Comparison of ENCODE assay signal across 1 cellular context in the genomic region with DNA sequence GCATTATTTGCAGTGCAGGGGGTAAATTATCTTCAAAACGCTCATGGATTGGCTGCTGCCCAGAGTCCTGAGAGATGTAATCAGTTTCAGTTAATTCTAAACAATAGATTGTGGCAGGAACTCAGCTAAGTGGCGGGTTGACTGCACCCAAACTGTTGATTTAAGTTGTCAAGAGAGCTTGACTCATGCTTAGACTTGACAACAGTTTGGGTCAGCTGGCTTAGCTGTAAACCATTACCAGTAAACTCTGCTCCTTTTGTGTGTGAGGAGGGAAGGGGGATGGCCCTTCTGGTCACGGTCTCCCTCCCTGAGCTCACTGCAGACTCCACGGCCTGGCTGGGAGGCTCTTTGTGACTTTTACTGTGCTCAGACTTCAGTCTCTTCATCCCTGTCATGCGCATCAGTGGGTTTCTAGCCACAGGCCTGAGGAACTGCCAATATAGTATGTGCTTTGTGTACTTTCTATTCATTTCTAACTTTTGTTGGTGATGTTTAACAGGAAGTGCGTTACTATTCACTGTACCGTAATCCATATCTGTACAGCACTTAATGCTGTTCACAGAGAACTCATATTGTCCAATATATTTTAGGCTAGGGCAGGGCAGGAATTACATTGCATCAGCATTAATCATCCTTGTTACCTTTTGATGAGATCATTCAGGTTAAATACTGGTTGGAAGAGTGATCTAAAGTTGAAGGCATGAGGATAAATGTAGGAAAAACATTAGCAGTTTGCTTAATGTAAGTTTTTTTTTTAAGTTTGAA.
A peak's percentile ranks its signal among the peaks of the same experiment; 100 is the strongest.
TF ChIP-seq lines count a peak whose summit lies in the region.

No MANE protein-coding gene starts in this region.

TF ChIP-seq in HepG2, 621 proteins besides CTCF, POLR2A, EP300 and RAD21 (continued from another document and continues in another):
- TF ChIP-seq ZNF331 (CRISPR knock-in tag; IDR thresholded peaks at IDR 0.05) (peak; percentile 25; the same call in 1 of the 2 replicates), ZBTB38 (CRISPR knock-in tag; IDR thresholded peaks at IDR 0.05) (peak; percentile 74; the same call in 1 of the 2 replicates), RXRA (CRISPR knock-in tag; IDR thresholded peaks at IDR 0.05) (no peak), DPF2 (CRISPR knock-in tag; IDR thresholded peaks at IDR 0.05; ENCODE audit: borderline replicate concordance, low read depth) (no peak), ZNF383 (CRISPR knock-in tag; IDR thresholded peaks at IDR 0.05; ENCODE audit: borderline replicate concordance) (no peak), TBP (CRISPR knock-in tag; IDR thresholded peaks at IDR 0.05) (0 out of 2 replicates have a peak, but pooled peaks have one; percentile 73), SOX6 (IDR thresholded peaks at IDR 0.05) (no peak), SOX6 (CRISPR knock-in tag; IDR thresholded peaks at IDR 0.05) (peak; percentile 73), TEAD3 (CRISPR knock-in tag; optimal IDR thresholded peaks at IDR 0.05; ENCODE audit: borderline replicate concordance) (peak; percentile 6), ZNF724P (CRISPR knock-in tag; IDR thresholded peaks at IDR 0.05; ENCODE audit: borderline replicate concordance) (peak; percentile 84; the same call in 1 of the 2 replicates), FOSL2 (CRISPR knock-in tag; IDR thresholded peaks at IDR 0.05) (peak; percentile 88), SMYD3 (CRISPR knock-in tag; IDR thresholded peaks at IDR 0.05) (no peak), KDM1A (CRISPR knock-in tag; IDR thresholded peaks at IDR 0.05) (peak; percentile 49; the same call in 1 of the 2 replicates), ELF3 (CRISPR knock-in tag; IDR thresholded peaks at IDR 0.05) (peak; percentile 2; the same call in 1 of the 2 replicates), HOXA3 (CRISPR knock-in tag; IDR thresholded peaks at IDR 0.05) (no peak; the same call in 1 of the 2 replicates), ERF (CRISPR knock-in tag; IDR thresholded peaks at IDR 0.05) (no peak), SOX5 (CRISPR knock-in tag; IDR thresholded peaks at IDR 0.05; ENCODE audit: borderline replicate concordance) (peak; percentile 84), GABPA (IDR thresholded peaks at IDR 0.05; ENCODE audit: low read depth, low read length) (no peak), GABPA (CRISPR knock-in tag; IDR thresholded peaks at IDR 0.05; ENCODE audit: low read depth) (peak; percentile 25; the same call in 1 of the 2 replicates), FOXA3 (CRISPR knock-in tag; IDR thresholded peaks at IDR 0.05) (peak; percentile 33; the same call in 1 of the 2 replicates), CEBPG (CRISPR knock-in tag; IDR thresholded peaks at IDR 0.05) (peak; percentile 23; the same call in 1 of the 2 replicates), SNAPC2 (CRISPR knock-in tag; IDR thresholded peaks at IDR 0.05) (0 out of 2 replicates have a peak, but pooled peaks have one; percentile 38), NR2F2 (IDR thresholded peaks at IDR 0.05; ENCODE audit: borderline replicate concordance, low read depth) (no peak), ZNF644 (CRISPR knock-in tag; IDR thresholded peaks at IDR 0.05; ENCODE audit: low read depth) (peak; percentile 94), KDM2A (CRISPR knock-in tag; IDR thresholded peaks at IDR 0.05; ENCODE audit: borderline replicate concordance, low read depth) (peak; percentile 45; the same call in 1 of the 2 replicates)
- TF ChIP-seq, protein P1, sequence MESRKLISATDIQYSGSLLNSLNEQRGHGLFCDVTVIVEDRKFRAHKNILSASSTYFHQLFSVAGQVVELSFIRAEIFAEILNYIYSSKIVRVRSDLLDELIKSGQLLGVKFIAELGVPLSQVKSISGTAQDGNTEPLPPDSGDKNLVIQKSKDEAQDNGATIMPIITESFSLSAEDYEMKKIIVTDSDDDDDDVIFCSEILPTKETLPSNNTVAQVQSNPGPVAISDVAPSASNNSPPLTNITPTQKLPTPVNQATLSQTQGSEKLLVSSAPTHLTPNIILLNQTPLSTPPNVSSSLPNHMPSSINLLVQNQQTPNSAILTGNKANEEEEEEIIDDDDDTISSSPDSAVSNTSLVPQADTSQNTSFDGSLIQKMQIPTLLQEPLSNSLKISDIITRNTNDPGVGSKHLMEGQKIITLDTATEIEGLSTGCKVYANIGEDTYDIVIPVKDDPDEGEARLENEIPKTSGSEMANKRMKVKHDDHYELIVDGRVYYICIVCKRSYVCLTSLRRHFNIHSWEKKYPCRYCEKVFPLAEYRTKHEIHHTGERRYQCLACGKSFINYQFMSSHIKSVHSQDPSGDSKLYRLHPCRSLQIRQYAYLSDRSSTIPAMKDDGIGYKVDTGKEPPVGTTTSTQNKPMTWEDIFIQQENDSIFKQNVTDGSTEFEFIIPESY (CRISPR knock-in tag; IDR thresholded peaks at IDR 0.05): peak; percentile 96
- TF ChIP-seq, protein P2, sequence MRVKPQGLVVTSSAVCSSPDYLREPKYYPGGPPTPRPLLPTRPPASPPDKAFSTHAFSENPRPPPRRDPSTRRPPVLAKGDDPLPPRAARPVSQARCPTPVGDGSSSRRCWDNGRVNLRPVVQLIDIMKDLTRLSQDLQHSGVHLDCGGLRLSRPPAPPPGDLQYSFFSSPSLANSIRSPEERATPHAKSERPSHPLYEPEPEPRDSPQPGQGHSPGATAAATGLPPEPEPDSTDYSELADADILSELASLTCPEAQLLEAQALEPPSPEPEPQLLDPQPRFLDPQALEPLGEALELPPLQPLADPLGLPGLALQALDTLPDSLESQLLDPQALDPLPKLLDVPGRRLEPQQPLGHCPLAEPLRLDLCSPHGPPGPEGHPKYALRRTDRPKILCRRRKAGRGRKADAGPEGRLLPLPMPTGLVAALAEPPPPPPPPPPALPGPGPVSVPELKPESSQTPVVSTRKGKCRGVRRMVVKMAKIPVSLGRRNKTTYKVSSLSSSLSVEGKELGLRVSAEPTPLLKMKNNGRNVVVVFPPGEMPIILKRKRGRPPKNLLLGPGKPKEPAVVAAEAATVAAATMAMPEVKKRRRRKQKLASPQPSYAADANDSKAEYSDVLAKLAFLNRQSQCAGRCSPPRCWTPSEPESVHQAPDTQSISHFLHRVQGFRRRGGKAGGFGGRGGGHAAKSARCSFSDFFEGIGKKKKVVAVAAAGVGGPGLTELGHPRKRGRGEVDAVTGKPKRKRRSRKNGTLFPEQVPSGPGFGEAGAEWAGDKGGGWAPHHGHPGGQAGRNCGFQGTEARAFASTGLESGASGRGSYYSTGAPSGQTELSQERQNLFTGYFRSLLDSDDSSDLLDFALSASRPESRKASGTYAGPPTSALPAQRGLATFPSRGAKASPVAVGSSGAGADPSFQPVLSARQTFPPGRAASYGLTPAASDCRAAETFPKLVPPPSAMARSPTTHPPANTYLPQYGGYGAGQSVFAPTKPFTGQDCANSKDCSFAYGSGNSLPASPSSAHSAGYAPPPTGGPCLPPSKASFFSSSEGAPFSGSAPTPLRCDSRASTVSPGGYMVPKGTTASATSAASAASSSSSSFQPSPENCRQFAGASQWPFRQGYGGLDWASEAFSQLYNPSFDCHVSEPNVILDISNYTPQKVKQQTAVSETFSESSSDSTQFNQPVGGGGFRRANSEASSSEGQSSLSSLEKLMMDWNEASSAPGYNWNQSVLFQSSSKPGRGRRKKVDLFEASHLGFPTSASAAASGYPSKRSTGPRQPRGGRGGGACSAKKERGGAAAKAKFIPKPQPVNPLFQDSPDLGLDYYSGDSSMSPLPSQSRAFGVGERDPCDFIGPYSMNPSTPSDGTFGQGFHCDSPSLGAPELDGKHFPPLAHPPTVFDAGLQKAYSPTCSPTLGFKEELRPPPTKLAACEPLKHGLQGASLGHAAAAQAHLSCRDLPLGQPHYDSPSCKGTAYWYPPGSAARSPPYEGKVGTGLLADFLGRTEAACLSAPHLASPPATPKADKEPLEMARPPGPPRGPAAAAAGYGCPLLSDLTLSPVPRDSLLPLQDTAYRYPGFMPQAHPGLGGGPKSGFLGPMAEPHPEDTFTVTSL (CRISPR knock-in tag; IDR thresholded peaks at IDR 0.05; ENCODE audit: borderline replicate concordance): peak; percentile 49; the same call in 1 of the 2 replicates
- TF ChIP-seq, protein P3, sequence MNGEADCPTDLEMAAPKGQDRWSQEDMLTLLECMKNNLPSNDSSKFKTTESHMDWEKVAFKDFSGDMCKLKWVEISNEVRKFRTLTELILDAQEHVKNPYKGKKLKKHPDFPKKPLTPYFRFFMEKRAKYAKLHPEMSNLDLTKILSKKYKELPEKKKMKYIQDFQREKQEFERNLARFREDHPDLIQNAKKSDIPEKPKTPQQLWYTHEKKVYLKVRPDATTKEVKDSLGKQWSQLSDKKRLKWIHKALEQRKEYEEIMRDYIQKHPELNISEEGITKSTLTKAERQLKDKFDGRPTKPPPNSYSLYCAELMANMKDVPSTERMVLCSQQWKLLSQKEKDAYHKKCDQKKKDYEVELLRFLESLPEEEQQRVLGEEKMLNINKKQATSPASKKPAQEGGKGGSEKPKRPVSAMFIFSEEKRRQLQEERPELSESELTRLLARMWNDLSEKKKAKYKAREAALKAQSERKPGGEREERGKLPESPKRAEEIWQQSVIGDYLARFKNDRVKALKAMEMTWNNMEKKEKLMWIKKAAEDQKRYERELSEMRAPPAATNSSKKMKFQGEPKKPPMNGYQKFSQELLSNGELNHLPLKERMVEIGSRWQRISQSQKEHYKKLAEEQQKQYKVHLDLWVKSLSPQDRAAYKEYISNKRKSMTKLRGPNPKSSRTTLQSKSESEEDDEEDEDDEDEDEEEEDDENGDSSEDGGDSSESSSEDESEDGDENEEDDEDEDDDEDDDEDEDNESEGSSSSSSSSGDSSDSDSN (CRISPR knock-in tag; IDR thresholded peaks at IDR 0.05): no peak
- TF ChIP-seq, protein P4, sequence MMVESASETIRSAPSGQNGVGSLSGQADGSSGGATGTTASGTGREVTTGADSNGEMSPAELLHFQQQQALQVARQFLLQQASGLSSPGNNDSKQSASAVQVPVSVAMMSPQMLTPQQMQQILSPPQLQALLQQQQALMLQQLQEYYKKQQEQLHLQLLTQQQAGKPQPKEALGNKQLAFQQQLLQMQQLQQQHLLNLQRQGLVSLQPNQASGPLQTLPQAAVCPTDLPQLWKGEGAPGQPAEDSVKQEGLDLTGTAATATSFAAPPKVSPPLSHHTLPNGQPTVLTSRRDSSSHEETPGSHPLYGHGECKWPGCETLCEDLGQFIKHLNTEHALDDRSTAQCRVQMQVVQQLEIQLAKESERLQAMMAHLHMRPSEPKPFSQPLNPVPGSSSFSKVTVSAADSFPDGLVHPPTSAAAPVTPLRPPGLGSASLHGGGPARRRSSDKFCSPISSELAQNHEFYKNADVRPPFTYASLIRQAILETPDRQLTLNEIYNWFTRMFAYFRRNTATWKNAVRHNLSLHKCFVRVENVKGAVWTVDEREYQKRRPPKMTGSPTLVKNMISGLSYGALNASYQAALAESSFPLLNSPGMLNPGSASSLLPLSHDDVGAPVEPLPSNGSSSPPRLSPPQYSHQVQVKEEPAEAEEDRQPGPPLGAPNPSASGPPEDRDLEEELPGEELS (CRISPR knock-in tag; IDR thresholded peaks at IDR 0.05): peak; percentile 84
- TF ChIP-seq, protein P5, sequence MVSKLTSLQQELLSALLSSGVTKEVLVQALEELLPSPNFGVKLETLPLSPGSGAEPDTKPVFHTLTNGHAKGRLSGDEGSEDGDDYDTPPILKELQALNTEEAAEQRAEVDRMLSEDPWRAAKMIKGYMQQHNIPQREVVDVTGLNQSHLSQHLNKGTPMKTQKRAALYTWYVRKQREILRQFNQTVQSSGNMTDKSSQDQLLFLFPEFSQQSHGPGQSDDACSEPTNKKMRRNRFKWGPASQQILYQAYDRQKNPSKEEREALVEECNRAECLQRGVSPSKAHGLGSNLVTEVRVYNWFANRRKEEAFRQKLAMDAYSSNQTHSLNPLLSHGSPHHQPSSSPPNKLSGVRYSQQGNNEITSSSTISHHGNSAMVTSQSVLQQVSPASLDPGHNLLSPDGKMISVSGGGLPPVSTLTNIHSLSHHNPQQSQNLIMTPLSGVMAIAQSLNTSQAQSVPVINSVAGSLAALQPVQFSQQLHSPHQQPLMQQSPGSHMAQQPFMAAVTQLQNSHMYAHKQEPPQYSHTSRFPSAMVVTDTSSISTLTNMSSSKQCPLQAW (CRISPR knock-in tag; IDR thresholded peaks at IDR 0.05): peak; percentile 45; the same call in 1 of the 2 replicates
- TF ChIP-seq, protein P6, sequence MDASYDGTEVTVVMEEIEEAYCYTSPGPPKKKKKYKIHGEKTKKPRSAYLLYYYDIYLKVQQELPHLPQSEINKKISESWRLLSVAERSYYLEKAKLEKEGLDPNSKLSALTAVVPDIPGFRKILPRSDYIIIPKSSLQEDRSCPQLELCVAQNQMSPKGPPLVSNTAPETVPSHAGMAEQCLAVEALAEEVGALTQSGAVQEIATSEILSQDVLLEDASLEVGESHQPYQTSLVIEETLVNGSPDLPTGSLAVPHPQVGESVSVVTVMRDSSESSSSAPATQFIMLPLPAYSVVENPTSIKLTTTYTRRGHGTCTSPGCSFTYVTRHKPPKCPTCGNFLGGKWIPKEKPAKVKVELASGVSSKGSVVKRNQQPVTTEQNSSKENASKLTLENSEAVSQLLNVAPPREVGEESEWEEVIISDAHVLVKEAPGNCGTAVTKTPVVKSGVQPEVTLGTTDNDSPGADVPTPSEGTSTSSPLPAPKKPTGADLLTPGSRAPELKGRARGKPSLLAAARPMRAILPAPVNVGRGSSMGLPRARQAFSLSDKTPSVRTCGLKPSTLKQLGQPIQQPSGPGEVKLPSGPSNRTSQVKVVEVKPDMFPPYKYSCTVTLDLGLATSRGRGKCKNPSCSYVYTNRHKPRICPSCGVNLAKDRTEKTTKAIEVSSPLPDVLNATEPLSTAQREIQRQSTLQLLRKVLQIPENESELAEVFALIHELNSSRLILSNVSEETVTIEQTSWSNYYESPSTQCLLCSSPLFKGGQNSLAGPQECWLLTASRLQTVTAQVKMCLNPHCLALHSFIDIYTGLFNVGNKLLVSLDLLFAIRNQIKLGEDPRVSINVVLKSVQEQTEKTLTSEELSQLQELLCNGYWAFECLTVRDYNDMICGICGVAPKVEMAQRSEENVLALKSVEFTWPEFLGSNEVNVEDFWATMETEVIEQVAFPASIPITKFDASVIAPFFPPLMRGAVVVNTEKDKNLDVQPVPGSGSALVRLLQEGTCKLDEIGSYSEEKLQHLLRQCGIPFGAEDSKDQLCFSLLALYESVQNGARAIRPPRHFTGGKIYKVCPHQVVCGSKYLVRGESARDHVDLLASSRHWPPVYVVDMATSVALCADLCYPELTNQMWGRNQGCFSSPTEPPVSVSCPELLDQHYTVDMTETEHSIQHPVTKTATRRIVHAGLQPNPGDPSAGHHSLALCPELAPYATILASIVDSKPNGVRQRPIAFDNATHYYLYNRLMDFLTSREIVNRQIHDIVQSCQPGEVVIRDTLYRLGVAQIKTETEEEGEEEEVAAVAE (CRISPR knock-in tag; IDR thresholded peaks at IDR 0.05; ENCODE audit: borderline replicate concordance): no peak
- TF ChIP-seq, protein P7, sequence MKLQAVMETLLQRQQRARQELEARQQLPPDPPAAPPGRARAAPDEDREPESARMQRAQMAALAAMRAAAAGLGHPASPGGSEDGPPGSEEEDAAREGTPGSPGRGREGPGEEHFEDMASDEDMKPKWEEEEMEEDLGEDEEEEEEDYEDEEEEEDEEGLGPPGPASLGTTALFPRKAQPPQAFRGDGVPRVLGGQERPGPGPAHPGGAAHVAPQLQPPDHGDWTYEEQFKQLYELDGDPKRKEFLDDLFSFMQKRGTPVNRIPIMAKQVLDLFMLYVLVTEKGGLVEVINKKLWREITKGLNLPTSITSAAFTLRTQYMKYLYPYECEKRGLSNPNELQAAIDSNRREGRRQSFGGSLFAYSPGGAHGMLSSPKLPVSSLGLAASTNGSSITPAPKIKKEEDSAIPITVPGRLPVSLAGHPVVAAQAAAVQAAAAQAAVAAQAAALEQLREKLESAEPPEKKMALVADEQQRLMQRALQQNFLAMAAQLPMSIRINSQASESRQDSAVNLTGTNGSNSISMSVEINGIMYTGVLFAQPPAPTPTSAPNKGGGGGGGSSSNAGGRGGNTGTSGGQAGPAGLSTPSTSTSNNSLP (IDR thresholded peaks at IDR 0.05; ENCODE audit: low read depth, low read length): 0 out of 2 replicates have a peak, but pooled peaks have one; percentile 32
